ENCODE assay signal across 1 cellular context in the genomic region with DNA sequence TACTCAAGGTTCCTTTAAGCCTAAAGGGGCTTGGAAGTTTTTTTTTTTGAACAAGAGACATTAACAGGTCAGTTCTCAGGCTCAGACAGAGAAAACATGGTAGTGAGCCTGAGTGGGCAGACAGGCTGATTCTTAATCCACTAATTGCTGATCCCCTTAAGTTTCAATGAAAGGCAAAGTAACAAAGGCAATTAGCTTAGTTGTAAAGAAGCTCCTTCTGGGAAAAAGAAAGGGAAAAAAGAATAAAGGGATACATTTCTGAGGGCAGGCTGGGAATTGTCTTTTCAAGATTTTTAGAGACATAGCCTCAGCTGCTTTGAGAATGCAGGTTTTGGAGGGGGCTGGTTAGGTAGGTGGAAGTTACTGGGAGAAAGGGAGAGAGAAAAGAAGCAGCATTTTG.
TF ChIP-seq lines count a peak whose summit lies in the region.

No MANE protein-coding gene starts in this region.

TF ChIP-seq in GM23338, 12 proteins besides CTCF, POLR2A, EP300 and RAD21 (continued from another document):
- TF ChIP-seq, protein P1, sequence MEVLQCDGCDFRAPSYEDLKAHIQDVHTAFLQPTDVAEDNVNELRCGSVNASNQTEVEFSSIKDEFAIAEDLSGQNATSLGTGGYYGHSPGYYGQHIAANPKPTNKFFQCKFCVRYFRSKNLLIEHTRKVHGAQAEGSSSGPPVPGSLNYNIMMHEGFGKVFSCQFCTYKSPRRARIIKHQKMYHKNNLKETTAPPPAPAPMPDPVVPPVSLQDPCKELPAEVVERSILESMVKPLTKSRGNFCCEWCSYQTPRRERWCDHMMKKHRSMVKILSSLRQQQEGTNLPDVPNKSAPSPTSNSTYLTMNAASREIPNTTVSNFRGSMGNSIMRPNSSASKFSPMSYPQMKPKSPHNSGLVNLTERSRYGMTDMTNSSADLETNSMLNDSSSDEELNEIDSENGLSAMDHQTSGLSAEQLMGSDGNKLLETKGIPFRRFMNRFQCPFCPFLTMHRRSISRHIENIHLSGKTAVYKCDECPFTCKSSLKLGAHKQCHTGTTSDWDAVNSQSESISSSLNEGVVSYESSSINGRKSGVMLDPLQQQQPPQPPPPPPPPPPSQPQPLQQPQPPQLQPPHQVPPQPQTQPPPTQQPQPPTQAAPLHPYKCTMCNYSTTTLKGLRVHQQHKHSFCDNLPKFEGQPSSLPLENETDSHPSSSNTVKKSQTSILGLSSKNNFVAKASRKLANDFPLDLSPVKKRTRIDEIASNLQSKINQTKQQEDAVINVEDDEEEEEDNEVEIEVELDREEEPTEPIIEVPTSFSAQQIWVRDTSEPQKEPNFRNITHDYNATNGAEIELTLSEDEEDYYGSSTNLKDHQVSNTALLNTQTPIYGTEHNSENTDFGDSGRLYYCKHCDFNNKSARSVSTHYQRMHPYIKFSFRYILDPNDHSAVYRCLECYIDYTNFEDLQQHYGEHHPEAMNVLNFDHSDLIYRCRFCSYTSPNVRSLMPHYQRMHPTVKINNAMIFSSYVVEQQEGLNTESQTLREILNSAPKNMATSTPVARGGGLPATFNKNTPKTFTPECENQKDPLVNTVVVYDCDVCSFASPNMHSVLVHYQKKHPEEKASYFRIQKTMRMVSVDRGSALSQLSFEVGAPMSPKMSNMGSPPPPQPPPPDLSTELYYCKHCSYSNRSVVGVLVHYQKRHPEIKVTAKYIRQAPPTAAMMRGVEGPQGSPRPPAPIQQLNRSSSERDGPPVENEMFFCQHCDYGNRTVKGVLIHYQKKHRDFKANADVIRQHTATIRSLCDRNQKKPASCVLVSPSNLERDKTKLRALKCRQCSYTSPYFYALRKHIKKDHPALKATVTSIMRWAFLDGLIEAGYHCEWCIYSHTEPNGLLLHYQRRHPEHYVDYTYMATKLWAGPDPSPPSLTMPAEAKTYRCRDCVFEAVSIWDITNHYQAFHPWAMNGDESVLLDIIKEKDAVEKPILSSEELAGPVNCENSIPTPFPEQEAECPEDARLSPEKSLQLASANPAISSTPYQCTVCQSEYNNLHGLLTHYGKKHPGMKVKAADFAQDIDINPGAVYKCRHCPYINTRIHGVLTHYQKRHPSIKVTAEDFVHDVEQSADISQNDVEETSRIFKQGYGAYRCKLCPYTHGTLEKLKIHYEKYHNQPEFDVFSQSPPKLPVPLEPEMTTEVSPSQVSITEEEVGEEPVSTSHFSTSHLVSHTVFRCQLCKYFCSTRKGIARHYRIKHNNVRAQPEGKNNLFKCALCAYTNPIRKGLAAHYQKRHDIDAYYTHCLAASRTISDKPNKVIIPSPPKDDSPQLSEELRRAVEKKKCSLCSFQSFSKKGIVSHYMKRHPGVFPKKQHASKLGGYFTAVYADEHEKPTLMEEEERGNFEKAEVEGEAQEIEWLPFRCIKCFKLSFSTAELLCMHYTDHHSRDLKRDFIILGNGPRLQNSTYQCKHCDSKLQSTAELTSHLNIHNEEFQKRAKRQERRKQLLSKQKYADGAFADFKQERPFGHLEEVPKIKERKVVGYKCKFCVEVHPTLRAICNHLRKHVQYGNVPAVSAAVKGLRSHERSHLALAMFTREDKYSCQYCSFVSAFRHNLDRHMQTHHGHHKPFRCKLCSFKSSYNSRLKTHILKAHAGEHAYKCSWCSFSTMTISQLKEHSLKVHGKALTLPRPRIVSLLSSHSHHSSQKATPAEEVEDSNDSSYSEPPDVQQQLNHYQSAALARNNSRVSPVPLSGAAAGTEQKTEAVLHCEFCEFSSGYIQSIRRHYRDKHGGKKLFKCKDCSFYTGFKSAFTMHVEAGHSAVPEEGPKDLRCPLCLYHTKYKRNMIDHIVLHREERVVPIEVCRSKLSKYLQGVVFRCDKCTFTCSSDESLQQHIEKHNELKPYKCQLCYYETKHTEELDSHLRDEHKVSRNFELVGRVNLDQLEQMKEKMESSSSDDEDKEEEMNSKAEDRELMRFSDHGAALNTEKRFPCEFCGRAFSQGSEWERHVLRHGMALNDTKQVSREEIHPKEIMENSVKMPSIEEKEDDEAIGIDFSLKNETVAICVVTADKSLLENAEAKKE (CRISPR knock-in tag; IDR thresholded peaks at IDR 0.05): no peak
- TF ChIP-seq REST (IDR thresholded peaks at IDR 0.05; ENCODE audit: unreplicated experiment) (no peak), EZH2phosphoT487 (IDR thresholded peaks at IDR 0.05; ENCODE audit: unreplicated experiment) (no peak), CREB1 (CRISPR knock-in tag; IDR thresholded peaks at IDR 0.05; ENCODE audit: low read depth) (no peak), POLR2AphosphoS5 (IDR thresholded peaks at IDR 0.05; ENCODE audit: low read depth) (no peak), EZH2 (IDR thresholded peaks at IDR 0.05; ENCODE audit: low read depth, unreplicated experiment) (no peak), ZNF114 (CRISPR knock-in tag; IDR thresholded peaks at IDR 0.05) (no peak)
